ENCODE assay signal across 24 cellular contexts in genomic region chr22:20404881-20405280, GRCh38.
"Had no signal": no experiment of that assay in that cellular context is flagged by ENCODE, and none has a peak within 500 bp of the region (broad histone marks: within the 10 kb centered on the region; RNA-seq: fewer than 3 reads in every experiment).

No MANE protein-coding gene starts in this region.

- H3K27me3 Mint-ChIP-seq: activated CD4-positive, alpha-beta memory T cell treated with anti-CD3 and anti-CD28 coated beads for 36 hours; activated CD4-positive, alpha-beta T cell treated with anti-CD3 and anti-CD28 coated beads, Interleukin-2, amount 10 ng/mL, durations not matched to agents 7 days and 5 days; activated naive CD8-positive, alpha-beta T cell treated with anti-CD3 and anti-CD28 coated beads, Interleukin-2, amount 50 U/mL, for 24 hours had no signal

- H3K4me3 Mint-ChIP-seq: activated CD4-positive, alpha-beta memory T cell treated with anti-CD3 and anti-CD28 coated beads for 36 hours; activated CD4-positive, alpha-beta T cell treated with anti-CD3 and anti-CD28 coated beads, Interleukin-2, amount 10 ng/mL, durations not matched to agents 7 days and 5 days; activated naive CD8-positive, alpha-beta T cell treated with anti-CD3 and anti-CD28 coated beads, Interleukin-2, amount 50 U/mL, for 24 hours; activated T-cell treated with anti-CD3 and anti-CD28 coated beads, Interleukin-2, amount 50 U/mL, for 4 hours; T-helper 1 cell treated with Interleukin-12 subunit alpha and Interleukin-12 subunit beta and Interleukin-4 antibody, amounts not matched to agents 30 μg/mL and 1 μg/mL, for 36 hours had no signal

- H3K4me1 ChIP-seq: ascending aorta had no signal

- H3K4me3 ChIP-seq: ascending aorta, body of pancreas had no signal

- H3K27ac Mint-ChIP-seq: activated CD4-positive, alpha-beta memory T cell treated with anti-CD3 and anti-CD28 coated beads for 36 hours; activated CD4-positive, alpha-beta T cell treated with anti-CD3 and anti-CD28 coated beads, Interleukin-2, amount 10 ng/mL, durations not matched to agents 7 days and 5 days; activated naive CD8-positive, alpha-beta T cell treated with anti-CD3 and anti-CD28 coated beads, Interleukin-2, amount 50 U/mL, for 24 hours; T-helper 1 cell treated with Interleukin-12 subunit alpha and Interleukin-12 subunit beta and Interleukin-4 antibody, amounts not matched to agents 30 μg/mL and 1 μg/mL, for 36 hours had no signal

- H3K9me3 Mint-ChIP-seq: activated CD4-positive, alpha-beta memory T cell treated with anti-CD3 and anti-CD28 coated beads for 36 hours; activated CD4-positive, alpha-beta T cell treated with anti-CD3 and anti-CD28 coated beads, Interleukin-2, amount 10 ng/mL, durations not matched to agents 7 days and 5 days; activated naive CD4-positive, alpha-beta T cell treated with anti-CD3 and anti-CD28 coated beads, Interleukin-2, amount 50 U/mL, for 72 hours; activated naive CD8-positive, alpha-beta T cell treated with anti-CD3 and anti-CD28 coated beads, Interleukin-2, amount 50 U/mL, for 24 hours; activated T-cell treated with anti-CD3 and anti-CD28 coated beads, Interleukin-2, amount 50 U/mL, for 4 hours; T-helper 1 cell treated with Interleukin-12 subunit alpha and Interleukin-12 subunit beta and Interleukin-4 antibody, amounts not matched to agents 30 μg/mL and 1 μg/mL, for 36 hours had no signal

- DNase-seq: activated CD4-positive, alpha-beta memory T cell treated with anti-CD3 and anti-CD28 coated beads for 36 hours; activated CD4-positive, alpha-beta T cell treated with anti-CD3 and anti-CD28 coated beads, Interleukin-2, amount 10 ng/mL, durations not matched to agents 7 days and 5 days; activated CD4-positive, CD25-positive, alpha-beta regulatory T cell; activated CD8-positive, alpha-beta memory T cell treated with anti-CD3 and anti-CD28 coated beads for 24 hours; activated effector memory CD4-positive, alpha-beta T cell treated with anti-CD3 and anti-CD28 coated beads, Interleukin-2, amount 50 U/mL, for 16 hours; activated naive CD4-positive, alpha-beta T cell treated with Interleukin-2 at 50 U/mL for 16 hours; activated naive CD8-positive, alpha-beta T cell treated with anti-CD3 and anti-CD28 coated beads, Interleukin-2, amount 50 U/mL, for 24 hours; activated T-cell treated with anti-CD3 and anti-CD28 coated beads, Interleukin-2, amount 50 U/mL, for 4 hours; amniotic stem cell; body of pancreas; NCI-H1048; NCI-H146; NCI-H187 treated with DMSO at 0.1 percent for 48 hours; NCI-H2081 treated with DMSO at 0.1 percent for 48 hours; NCI-H446; NCI-H524; SHP77 treated with DMSO at 0.1 percent for 48 hours; T1000 had no signal

- H3K9me3 ChIP-seq: ascending aorta, body of pancreas had no signal

- H3K27me3 ChIP-seq: ascending aorta, body of pancreas had no signal

- H3K27ac ChIP-seq: ascending aorta, body of pancreas had no signal

- ATAC-seq: activated naive CD4-positive, alpha-beta T cell treated with anti-CD3 and anti-CD28 coated beads, Interleukin-2, amount 50 U/mL, for 72 hours; activated naive CD8-positive, alpha-beta T cell treated with anti-CD3 and anti-CD28 coated beads, Interleukin-2, amount 50 U/mL, for 24 hours; activated T-cell treated with anti-CD3 and anti-CD28 coated beads, Interleukin-2, amount 50 U/mL, for 4 hours; body of pancreas had no signal

- FAIRE-seq: bronchial epithelial cell, RCC 7860, TTC549 had no signal
